30 cellular contexts compared by ENCODE assay signal in the genomic region with DNA sequence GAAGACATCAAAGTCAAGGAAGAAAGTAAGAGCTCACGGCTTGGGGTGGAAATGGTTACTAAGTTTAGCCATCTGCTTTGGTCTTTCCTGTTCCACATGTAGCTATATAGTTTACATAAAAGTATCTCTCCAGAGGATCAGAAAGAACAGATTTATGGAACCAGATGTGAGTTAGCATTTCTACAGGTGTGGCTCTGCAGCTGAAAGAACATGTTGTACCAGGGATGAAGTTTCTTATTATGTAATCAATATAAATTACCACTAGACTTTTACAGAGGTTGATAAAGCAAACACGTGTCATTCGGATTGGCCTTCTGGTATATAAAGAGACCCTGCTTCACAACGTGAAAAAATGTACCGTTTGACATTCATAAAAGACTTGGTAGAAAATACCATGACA. TPM values are rescaled to one million over a fixed set of nuclear protein-coding genes. Genes with fewer than 3 reads are reported as not detected.
A peak's percentile ranks its signal among the peaks of the same experiment; 100 is the strongest.
DNase-seq lines count a peak whose midpoint lies in the region; ATAC-seq and TF ChIP-seq lines count a peak whose summit lies in the region.
"Had no signal": no experiment of that assay in that cellular context is flagged by ENCODE, and none has a peak within 500 bp of the region (broad histone marks: within the 10 kb centered on the region; RNA-seq: fewer than 3 reads in every experiment).

No MANE protein-coding gene starts in this region.

- peak; percentile 44 for DNase-seq in NCI-H2171 treated with DMSO at 0.1 percent for 48 hours (lab: John Stamatoyannopoulos, UW)
- no peak for DNase-seq in NCI-H2171 (lab: John Stamatoyannopoulos, UW)
- DNase-seq in brain microvascular endothelial cell: peak; percentile 0
- DNase-seq in hepatocyte (ENCODE audit: low spot score): no peak
- no peak for DNase-seq in thoracic aorta (ENCODE audit: low spot score)
- DNase-seq in activated T-cell treated with anti-CD3 and anti-CD28 coated beads, Interleukin-2, amount 50 U/mL, for 72 hours: no peak
- no peak for DNase-seq in NOMO-1 (lab: John Stamatoyannopoulos, UW; ENCODE audit: unreplicated experiment in 2 of 2)
- DNase-seq: 8988T; activated CD4-positive, alpha-beta T cell treated with anti-CD3 and anti-CD28 coated beads, Interleukin-2, amount 50 U/mL, for 1 hour; activated CD8-positive, alpha-beta memory T cell treated with anti-CD3 and anti-CD28 coated beads, Interleukin-2, amount 10 ng/mL, durations not matched to agents 7 days and 5 days; activated naive CD4-positive, alpha-beta T cell treated with anti-CD3 and anti-CD28 coated beads, Interleukin-2, amount 50 U/mL, for 16 hours; AML-193; CD8-positive, alpha-beta memory T cell; central memory CD4-positive, alpha-beta T cell; foreskin fibroblast; GF-D8; naive B cell; NCI-H1092; NCI-H187; NCI-H2227 treated with DMSO at 0.1 percent for 48 hours; NCI-H774; occipital lobe; OCI-M1; stimulated activated CD4-positive, alpha-beta T cell treated with anti-CD3 and anti-CD28 coated beads, Interleukin-15, amount 100 ng/mL, for 24 hours; stimulated activated naive CD8-positive, alpha-beta T cell treated with anti-CD3 and anti-CD28 coated beads, Interleukin-15, amount 100 ng/mL, for 72 hours; upper lobe of right lung had no signal

- H3K9me3 ChIP-seq in hepatocyte (ENCODE audit: low read depth): no peaks in the 10 kb centered on the region
- H3K9me3 ChIP-seq in thoracic aorta: no peaks in the 10 kb centered on the region
- H3K9me3 ChIP-seq: HAP-1, upper lobe of right lung had no signal

- no peak overlapping the region for H3K4me3 Mint-ChIP-seq in activated T-cell treated with anti-CD3 and anti-CD28 coated beads, Interleukin-2, amount 50 U/mL, for 72 hours
- H3K4me3 Mint-ChIP-seq: activated CD8-positive, alpha-beta memory T cell treated with anti-CD3 and anti-CD28 coated beads, Interleukin-2, amount 10 ng/mL, durations not matched to agents 7 days and 5 days; CD8-positive, alpha-beta memory T cell; naive B cell; stimulated activated naive CD8-positive, alpha-beta T cell treated with anti-CD3 and anti-CD28 coated beads, Interleukin-15, amount 100 ng/mL, for 72 hours; T-helper 2 cell treated with Interferon-gamma antibody and Interleukin-4, amounts not matched to agents 5 μg/mL and 100 μg/mL, for 36 hours had no signal

- H3K27ac ChIP-seq in brain microvascular endothelial cell (peak overlapping the region; percentile 21), hepatocyte (peak overlapping the region; percentile 45), thoracic aorta (peak overlapping the region; percentile 86 to 93)
- H3K27ac ChIP-seq: upper lobe of right lung had no signal

- in situ Hi-C loops in brain microvascular endothelial cell (cut with HindIII; ENCODE audit: low pct_ligation_motif_present, low sequenced_read_pairs): no loop called here

- no peak overlapping the region for H3K4me2 ChIP-seq in hepatocyte

- H3K36me3 ChIP-seq in brain microvascular endothelial cell (replicated peaks): peaks cover 24% of the 10 kb centered on the region
- H3K36me3 ChIP-seq in hepatocyte (replicated peaks; ENCODE audit: insufficient read depth, low read depth): no peaks in the 10 kb centered on the region
- no peaks in the 10 kb centered on the region for H3K36me3 ChIP-seq in thoracic aorta
- H3K36me3 ChIP-seq: upper lobe of right lung had no signal

- no peaks in the 10 kb centered on the region for H3K27me3 Mint-ChIP-seq in activated T-cell treated with anti-CD3 and anti-CD28 coated beads, Interleukin-2, amount 50 U/mL, for 72 hours (ENCODE audit: low read depth)
- H3K27me3 Mint-ChIP-seq: stimulated activated naive CD8-positive, alpha-beta T cell treated with anti-CD3 and anti-CD28 coated beads, Interleukin-15, amount 100 ng/mL, for 72 hours had no signal

- H3K4me1 ChIP-seq in hepatocyte (ENCODE audit: insufficient read depth) (peaks cover 9% of the 10 kb centered on the region), thoracic aorta (ENCODE audit: control insufficient read depth in 1 of 2, low read depth in 2 of 2) (peaks cover 49 to 86% of the 10 kb centered on the region in 2 donors)

- no peak overlapping the region for H2AFZ ChIP-seq in hepatocyte

- TF ChIP-seq CTCF in brain microvascular endothelial cell (IDR thresholded peaks at IDR 0.05; ENCODE audit: low read depth, low read length, missing control alignments) (no peak), hepatocyte (IDR thresholded peaks at IDR 0.05; ENCODE audit: poor library complexity) (no peak), thoracic aorta (IDR thresholded peaks at IDR 0.05) (no peak)

- H3K79me2 ChIP-seq in hepatocyte: peaks cover 74% of the 10 kb centered on the region

- WGBS in hepatocyte (ENCODE audit: low lambda C conversion rate, missing lambda C conversion rate): 50% methylated on average over 5 of the region's 5 CpGs

- no peaks in the 10 kb centered on the region for H3K27me3 ChIP-seq in brain microvascular endothelial cell (replicated peaks)
- no peaks in the 10 kb centered on the region for H3K27me3 ChIP-seq in hepatocyte
- no peaks in the 10 kb centered on the region for H3K27me3 ChIP-seq in thoracic aorta (replicated peaks; ENCODE audit: insufficient read depth)
- H3K27me3 ChIP-seq: upper lobe of right lung had no signal

- no peaks in the 10 kb centered on the region for H3K9me2 ChIP-seq in hepatocyte (replicated peaks; ENCODE audit: insufficient read depth)

- H3K4me1 Mint-ChIP-seq in activated T-cell treated with anti-CD3 and anti-CD28 coated beads, Interleukin-2, amount 50 U/mL, for 72 hours (ENCODE audit: low read depth): no peaks in the 10 kb centered on the region
- H3K4me1 Mint-ChIP-seq: activated CD8-positive, alpha-beta memory T cell treated with anti-CD3 and anti-CD28 coated beads, Interleukin-2, amount 10 ng/mL, durations not matched to agents 7 days and 5 days; CD8-positive, alpha-beta memory T cell; stimulated activated naive CD8-positive, alpha-beta T cell treated with anti-CD3 and anti-CD28 coated beads, Interleukin-15, amount 100 ng/mL, for 72 hours had no signal

- no peak overlapping the region for H3K4me3 ChIP-seq in brain microvascular endothelial cell (ENCODE audit: low read depth, low read length)
- H3K4me3 ChIP-seq in hepatocyte: no peak overlapping the region
- peak overlapping the region; percentile 28 for H3K4me3 ChIP-seq in thoracic aorta
- H3K4me3 ChIP-seq: HAP-1, upper lobe of right lung had no signal

- no peak overlapping the region for H3K27ac Mint-ChIP-seq in activated T-cell treated with anti-CD3 and anti-CD28 coated beads, Interleukin-2, amount 50 U/mL, for 72 hours
- H3K27ac Mint-ChIP-seq: activated CD8-positive, alpha-beta memory T cell treated with anti-CD3 and anti-CD28 coated beads, Interleukin-2, amount 10 ng/mL, durations not matched to agents 7 days and 5 days; CD8-positive, alpha-beta memory T cell; naive B cell; stimulated activated naive CD8-positive, alpha-beta T cell treated with anti-CD3 and anti-CD28 coated beads, Interleukin-15, amount 100 ng/mL, for 72 hours; T-helper 2 cell treated with Interferon-gamma antibody and Interleukin-4, amounts not matched to agents 5 μg/mL and 100 μg/mL, for 36 hours had no signal

- peaks cover 2 to 3% of the 10 kb centered on the region in 2 donors for H3K9me3 Mint-ChIP-seq in activated T-cell treated with anti-CD3 and anti-CD28 coated beads, Interleukin-2, amount 50 U/mL, for 72 hours

- ATAC-seq in thoracic aorta (ENCODE audit: insufficient number of reproducible peaks, low FRiP score, low read depth): no peak
- ATAC-seq in GM18502 (IDR thresholded peaks at IDR 0.05; ENCODE audit: poor library complexity, unreplicated experiment): no peak
- no peak for ATAC-seq in activated T-cell treated with anti-CD3 and anti-CD28 coated beads, Interleukin-2, amount 50 U/mL, for 72 hours (replicated peaks in 1 of 2)
- ATAC-seq: activated CD8-positive, alpha-beta memory T cell treated with anti-CD3 and anti-CD28 coated beads, Interleukin-2, amount 10 ng/mL, durations not matched to agents 7 days and 5 days; left lobe of liver; stimulated activated naive CD8-positive, alpha-beta T cell treated with anti-CD3 and anti-CD28 coated beads, Interleukin-15, amount 100 ng/mL, for 72 hours; upper lobe of right lung had no signal

- H4K20me1 ChIP-seq in hepatocyte (ENCODE audit: insufficient read depth, poor library complexity, severe bottlenecking): no peaks in the 10 kb centered on the region

- H3K36me3 Mint-ChIP-seq in activated T-cell treated with anti-CD3 and anti-CD28 coated beads, Interleukin-2, amount 50 U/mL, for 72 hours (ENCODE audit: insufficient read depth in 2 of 2): peaks cover 2% of the 10 kb centered on the region in 2 donors
- H3K36me3 Mint-ChIP-seq: activated CD8-positive, alpha-beta memory T cell treated with anti-CD3 and anti-CD28 coated beads, Interleukin-2, amount 10 ng/mL, durations not matched to agents 7 days and 5 days; CD8-positive, alpha-beta memory T cell; naive B cell had no signal

RNA-seq across cellular contexts. Expression of a gene that starts 20.0 kb away (rescaled TPM):
- 207 and 219 TPM in 2 replicates for total RNA-seq in hepatocyte
- polyA plus RNA-seq in hepatocyte: 333 and 406 TPM in 2 replicates
- total RNA-seq in thoracic aorta: 1,000 to 10,000 TPM in 1 of 2 donors, 100 to 1,000 TPM in 1; 912 to 1,038 TPM
- 10 to 100 TPM; 10.8 to 20.0 TPM for total RNA-seq in activated T-cell treated with anti-CD3 and anti-CD28 coated beads, Interleukin-2, amount 50 U/mL, for 72 hours
- polyA plus RNA-seq: CD8-positive, alpha-beta memory T cell had no signal

Comparison
In these comparisons a context has a peak if more than half of its experiments do, and no peak if none do; other contexts are left out.
1. DNase-seq: peak in NCI-H2171 treated with DMSO at 0.1 percent for 48 hours (single experiment) and brain microvascular endothelial cell (single experiment); none in NCI-H2171 (single experiment), hepatocyte (single experiment), thoracic aorta (single experiment), activated T-cell treated with anti-CD3 and anti-CD28 coated beads, Interleukin-2, amount 50 U/mL, for 72 hours (0 of 2) and NOMO-1 (0 of 2).
2. H3K27ac ChIP-seq: peak in every context shown above with its lines; median percentile 90 in thoracic aorta; 45 in hepatocyte; 21 in brain microvascular endothelial cell.